In genomic region chr12:102479099-102479887, GRCh38 we compare ENCODE assay signal across 9 cellular contexts. TPM values are rescaled to one million over a fixed set of nuclear protein-coding genes. Genes with fewer than 3 reads are reported as not detected.
DNase-seq lines count a peak whose midpoint lies in the region; ATAC-seq and TF ChIP-seq lines count a peak whose summit lies in the region.
"Had no signal": no experiment of that assay in that cellular context is flagged by ENCODE, and none has a peak within 500 bp of the region (broad histone marks: within the 10 kb centered on the region; RNA-seq: fewer than 3 reads in every experiment).

No MANE protein-coding gene starts in this region.

- H3K27me3 ChIP-seq in A673 (replicated peaks; ENCODE audit: insufficient read depth, low read depth, low read length, poor library complexity) (no peaks in the 10 kb centered on the region), neuronal stem cell (ENCODE audit: control insufficient read depth in 3 of 3, insufficient read depth in 3 of 3, low read depth in 1 of 3, low read length in 3 of 3) (no peaks in the 10 kb centered on the region)

- intact Hi-C loops in A673 (cut with micrococcal nuclease; ENCODE audit: unreplicated experiment) = no loop called here

- H3K4me3 ChIP-seq in A673 (ENCODE audit: low read depth, low read length, poor library complexity, severe bottlenecking) = peak overlapping the region; percentile 45
- no peak overlapping the region for H3K4me3 ChIP-seq in neuronal stem cell (ENCODE audit: low read length in 2 of 2)

- no peak overlapping the region for H3K4ac ChIP-seq in neuronal stem cell (ENCODE audit: low read length)

- H3K36me3 ChIP-seq in A673 (ENCODE audit: insufficient read depth, low read length, poor library complexity, severe bottlenecking) = no peaks in the 10 kb centered on the region
- no peaks in the 10 kb centered on the region for H3K36me3 ChIP-seq in neuronal stem cell (replicated peaks in 1 of 2; ENCODE audit: control insufficient read depth in 2 of 2, insufficient read depth in 2 of 2, low read length in 2 of 2)

- CTCF ChIA-PET in A673 (lab: Charles Lee) = no interaction called here

- H3K36me3 Mint-ChIP-seq in activated T-cell treated with anti-CD3 and anti-CD28 coated beads, Interleukin-2, amount 50 U/mL, for 72 hours (ENCODE audit: insufficient read depth in 2 of 2) = no peaks in the 10 kb centered on the region
- H3K36me3 Mint-ChIP-seq in naive B cell = no peaks in the 10 kb centered on the region

- no peak overlapping the region for H2AK5ac ChIP-seq in neuronal stem cell (ENCODE audit: low read depth, low read length)

- no peak overlapping the region for H4K8ac ChIP-seq in neuronal stem cell (ENCODE audit: low read depth, low read length)

- H3K4me3 Mint-ChIP-seq in activated T-cell treated with anti-CD3 and anti-CD28 coated beads, Interleukin-2, amount 50 U/mL, for 72 hours = no peak overlapping the region
- H3K4me3 Mint-ChIP-seq in naive B cell = no peak overlapping the region
- H3K4me3 Mint-ChIP-seq: nephron had no signal

- ATAC-seq in GM18909 (IDR thresholded peaks at IDR 0.05; ENCODE audit: poor library complexity, unreplicated experiment) (peak; percentile 36), HG03097 (IDR thresholded peaks at IDR 0.05; ENCODE audit: low FRiP score, unreplicated experiment) (peak; percentile 37), naive B cell (ENCODE audit: low read depth in 2 of 2) (peak; percentile 40 to 52)
- ATAC-seq in activated T-cell treated with anti-CD3 and anti-CD28 coated beads, Interleukin-2, amount 50 U/mL, for 72 hours (replicated peaks in 1 of 2) = peak; percentile 26 to 36

- H3K23ac ChIP-seq in neuronal stem cell (ENCODE audit: low read depth, low read length, poor library complexity) = no peak overlapping the region

- H2BK15ac ChIP-seq in neuronal stem cell (ENCODE audit: low read length) = no peak overlapping the region

- H3K27ac ChIP-seq in A673 (ENCODE audit: low read depth, low read length, poor library complexity, severe bottlenecking) (no peak overlapping the region), neuronal stem cell (replicated peaks; ENCODE audit: low read length) (no peak overlapping the region)

- DNase-seq in A673 (ENCODE audit: low spot score) (peak; percentile 53), naive B cell (no peak), neuronal stem cell (ENCODE audit: low spot score) (no peak), NCI-H2081 treated with DMSO at 0.1 percent for 48 hours (lab: John Stamatoyannopoulos, UW) (no peak), cortex of kidney (lab: John Stamatoyannopoulos, UW) (no peak)
- peak; percentile 10 to 15 for DNase-seq in activated T-cell treated with anti-CD3 and anti-CD28 coated beads, Interleukin-2, amount 50 U/mL, for 72 hours

- no CpG with 5 or more reads among the region's 11 CpGs for WGBS in neuronal stem cell (ENCODE audit: extremely low coverage in 2 of 2, insufficient read length in 2 of 2, insufficient replicate concordance in 1 of 2), 2 donors

- H3K4me1 ChIP-seq in A673 (ENCODE audit: insufficient read depth, low read length, poor library complexity, severe bottlenecking) (peaks cover 29% of the 10 kb centered on the region), neuronal stem cell (ENCODE audit: control insufficient read depth in 2 of 2, insufficient read depth in 1 of 2, low read depth in 1 of 2, low read length in 2 of 2) (peaks cover 0 to 9% of the 10 kb centered on the region in 2 donors)

- BruUV-seq in A673 (replicated peaks; lab: Mats Ljungman, UMichigan) = no TSS peak

- peaks cover 49% of the 10 kb centered on the region for H3K4me1 Mint-ChIP-seq in activated T-cell treated with anti-CD3 and anti-CD28 coated beads, Interleukin-2, amount 50 U/mL, for 72 hours (ENCODE audit: low read depth)
- peaks cover 6 to 10% (median 10%) of the 10 kb centered on the region in 3 donors for H3K4me1 Mint-ChIP-seq in naive B cell

- H4K91ac ChIP-seq in neuronal stem cell (ENCODE audit: low read depth, low read length, poor library complexity) = no peak overlapping the region

- no peak overlapping the region for H3K14ac ChIP-seq in neuronal stem cell (ENCODE audit: low read length)

- no peak overlapping the region for H2BK5ac ChIP-seq in neuronal stem cell (ENCODE audit: low read length)

- no peak overlapping the region for H2BK120ac ChIP-seq in neuronal stem cell (ENCODE audit: low read depth, low read length)

- peaks cover 12% of the 10 kb centered on the region for H3K27me3 Mint-ChIP-seq in activated T-cell treated with anti-CD3 and anti-CD28 coated beads, Interleukin-2, amount 50 U/mL, for 72 hours (ENCODE audit: low read depth)
- H3K27me3 Mint-ChIP-seq in naive B cell = peaks cover 4 to 16% (median 13%) of the 10 kb centered on the region in 3 donors

- H2AFZ ChIP-seq in neuronal stem cell (ENCODE audit: low read length) = no peak overlapping the region

- TF ChIP-seq CTCF in A673 (conservative IDR thresholded peaks at IDR 0.05; ENCODE audit: low read depth, low read length) = no peak

- H3K18ac ChIP-seq in neuronal stem cell (ENCODE audit: low read length) = no peak overlapping the region

- POLR2A ChIA-PET in A673 (lab: Charles Lee; ENCODE audit: low non-redundant PET) = no interaction called here

- no peak overlapping the region for H3K9ac ChIP-seq in neuronal stem cell (ENCODE audit: low read depth, low read length, poor library complexity)

- H3K27ac Mint-ChIP-seq in activated T-cell treated with anti-CD3 and anti-CD28 coated beads, Interleukin-2, amount 50 U/mL, for 72 hours = no peak overlapping the region
- no peak overlapping the region for H3K27ac Mint-ChIP-seq in naive B cell
- H3K27ac Mint-ChIP-seq: nephron had no signal

- no peaks in the 10 kb centered on the region for H3K9me3 ChIP-seq in A673 (ENCODE audit: low read depth, low read length, poor library complexity, severe bottlenecking)
- no peaks in the 10 kb centered on the region for H3K9me3 ChIP-seq in neuronal stem cell (replicated peaks in 1 of 2; ENCODE audit: control insufficient read depth in 2 of 2, insufficient read depth in 1 of 2, low read depth in 1 of 2, low read length in 2 of 2)

- no peak overlapping the region for H2BK12ac ChIP-seq in neuronal stem cell (ENCODE audit: low read length)

- H3K4me2 ChIP-seq in neuronal stem cell (ENCODE audit: insufficient read depth, low read length, poor library complexity, severe bottlenecking) = no peak overlapping the region

- H3K79me1 ChIP-seq in neuronal stem cell (ENCODE audit: low read depth, low read length) = no peaks in the 10 kb centered on the region

- H3K9me3 Mint-ChIP-seq in activated T-cell treated with anti-CD3 and anti-CD28 coated beads, Interleukin-2, amount 50 U/mL, for 72 hours = no peaks in the 10 kb centered on the region
- H3K9me3 Mint-ChIP-seq in naive B cell = no peaks in the 10 kb centered on the region

RNA-seq across cellular contexts. Expression of gene IGF1, which starts 1.1 kb away (rescaled TPM):
- 16.4 and 18.0 TPM in 2 replicates for total RNA-seq in A673 (2021)
- total RNA-seq in activated T-cell treated with anti-CD3 and anti-CD28 coated beads, Interleukin-2, amount 50 U/mL, for 72 hours = 1 to 10 TPM in 1 of 2 donors, under 1 TPM in 1; 0.79 to 2.0 TPM
- polyA plus RNA-seq in naive B cell (ENCODE audit: low read depth in 6 of 6) = not detected
- 0.04 TPM for polyA plus RNA-seq in neuronal stem cell (2013, experiment 1 of 2)
- 0.07 TPM for polyA plus RNA-seq in neuronal stem cell (2013, experiment 2 of 2)

Comparison
In these comparisons a context has a peak if more than half of its experiments do, and no peak if none do; other contexts are left out.
1. DNase-seq: peak in A673 (single experiment) and activated T-cell treated with anti-CD3 and anti-CD28 coated beads, Interleukin-2, amount 50 U/mL, for 72 hours (2 of 2); none in naive B cell (single experiment), neuronal stem cell (single experiment), NCI-H2081 treated with DMSO at 0.1 percent for 48 hours (single experiment) and cortex of kidney (single experiment).
2. Peak in every context shown above with its lines, with median percentiles within 50 percentile points of each other: ATAC-seq.